17 cellular contexts compared by ENCODE assay signal in the genomic region with DNA sequence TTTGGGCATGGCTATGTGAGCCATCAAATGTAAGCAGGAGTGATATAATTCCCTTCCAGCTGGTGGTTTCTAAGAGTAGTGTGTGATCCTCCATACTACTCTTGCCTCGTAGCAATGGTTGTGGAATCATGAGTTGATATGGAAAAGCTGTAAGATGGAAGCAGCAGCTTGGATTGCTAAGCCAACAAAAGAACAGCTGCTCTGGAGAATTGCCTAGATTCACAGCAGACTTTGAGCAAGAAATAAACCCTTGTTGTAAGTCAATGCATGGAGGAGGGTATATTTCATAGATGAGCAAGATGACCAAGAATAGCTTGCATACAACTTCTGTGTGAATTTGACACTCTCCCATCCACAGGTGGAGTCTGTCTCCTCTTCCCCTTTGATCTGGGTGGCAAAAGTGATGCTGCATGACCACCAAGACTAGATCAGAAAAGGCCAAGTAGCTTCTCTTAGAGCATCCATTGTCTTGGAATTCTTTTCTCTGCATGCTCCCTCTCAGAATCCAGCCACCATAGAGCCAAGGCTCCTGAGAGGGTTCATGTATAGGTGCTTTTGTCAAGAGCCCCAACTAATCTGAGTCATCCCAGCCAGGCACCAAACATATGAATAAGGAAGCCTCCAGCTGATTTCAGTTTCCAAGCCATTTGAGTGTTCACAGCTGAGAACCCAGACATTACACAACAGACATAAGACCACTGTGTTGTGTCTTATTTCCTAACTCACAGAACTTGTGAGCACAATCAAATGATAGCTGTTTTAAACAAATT.
DNase-seq lines count a peak whose midpoint lies in the region; ATAC-seq and TF ChIP-seq lines count a peak whose summit lies in the region.
"Had no signal": no experiment of that assay in that cellular context is flagged by ENCODE, and none has a peak within 500 bp of the region (broad histone marks: within the 10 kb centered on the region; RNA-seq: fewer than 3 reads in every experiment).

No MANE protein-coding gene starts in this region.

- H3K4me3 ChIP-seq in cardiac fibroblast (replicated peaks in 1 of 2; ENCODE audit: low read depth in 2 of 2, low read length in 2 of 2), result no peak overlapping the region
- H3K4me3 ChIP-seq: right lobe of liver, upper lobe of left lung had no signal

- TF ChIP-seq CTCF in cardiac fibroblast (IDR thresholded peaks at IDR 0.05; ENCODE audit: low read depth, low read length), result no peak

- ATAC-seq in stimulated activated naive CD8-positive, alpha-beta T cell treated with anti-CD3 and anti-CD28 coated beads, Interleukin-15, Interleukin-2, amounts not matched to agents 100 U/mL and 50 U/mL, for 24 hours, result no peak
- ATAC-seq in GM19467 (IDR thresholded peaks at IDR 0.05; ENCODE audit: unreplicated experiment), result no peak
- ATAC-seq: activated CD4-positive, alpha-beta T cell treated with anti-CD3 and anti-CD28 coated beads for 36 hours; effector memory CD8-positive, alpha-beta T cell; right lobe of liver; stimulated activated naive CD8-positive, alpha-beta T cell treated with anti-CD3 and anti-CD28 coated beads, Interleukin-15, amount 100 ng/mL, for 72 hours had no signal

- DNase-seq in ELR (ENCODE audit: low read depth) (peak; percentile 29), NCI-H446 (lab: John Stamatoyannopoulos, UW) (peak; percentile 39 to 79), cardiac fibroblast (ENCODE audit: low read depth in 2 of 2) (peak; percentile 13 to 27), kidney tubule cell (ENCODE audit: low spot score) (peak; percentile 23), DMS79 treated with DMSO at 0.1 percent for 48 hours (lab: John Stamatoyannopoulos, UW) (no peak), activated gamma-delta T cell treated with Interleukin-2 at 50 U/mL for 16 hours (no peak)
- no peak for DNase-seq in stimulated activated naive CD8-positive, alpha-beta T cell treated with anti-CD3 and anti-CD28 coated beads, Interleukin-15, Interleukin-2, amounts not matched to agents 100 U/mL and 50 U/mL, for 24 hours
- DNase-seq: activated CD4-positive, alpha-beta T cell treated with anti-CD3 and anti-CD28 coated beads for 36 hours; CD4-positive, alpha-beta T cell; effector memory CD8-positive, alpha-beta T cell; KG1; NCI-H1092 treated with DMSO at 0.1 percent for 48 hours; right lobe of liver; stimulated activated naive CD8-positive, alpha-beta T cell treated with anti-CD3 and anti-CD28 coated beads, Interleukin-15, amount 100 ng/mL, for 72 hours; T-helper 9 cell; upper lobe of left lung had no signal

Comparison
In these comparisons a context has a peak if more than half of its experiments do, and no peak if none do; other contexts are left out.
1. DNase-seq: peak in ELR (single experiment), NCI-H446 (2 of 2), cardiac fibroblast (2 of 2) and kidney tubule cell (single experiment); none in DMS79 treated with DMSO at 0.1 percent for 48 hours (single experiment), stimulated activated naive CD8-positive, alpha-beta T cell treated with anti-CD3 and anti-CD28 coated beads, Interleukin-15, Interleukin-2, amounts not matched to agents 100 U/mL and 50 U/mL, for 24 hours (single experiment) and activated gamma-delta T cell treated with Interleukin-2 at 50 U/mL for 16 hours (single experiment).